16 cellular contexts compared by ENCODE assay signal in genomic region chr3:56144792-56145191, GRCh38.
"Had no signal": no experiment of that assay in that cellular context is flagged by ENCODE, and none has a peak within 500 bp of the region (broad histone marks: within the 10 kb centered on the region; RNA-seq: fewer than 3 reads in every experiment).

No MANE protein-coding gene starts in this region.

- DNase-seq: activated CD4-positive, alpha-beta T cell treated with anti-CD3 and anti-CD28 coated beads for 1 hour; activated CD4-positive, alpha-beta T cell treated with anti-CD3 and anti-CD28 coated beads, Interleukin-2, amount 50 U/mL, for 4 hours; activated naive CD4-positive, alpha-beta T cell treated with Interleukin-2 at 50 U/mL for 16 hours; aorta; islet precursor cell; mesenchymal stem cell; nucleus accumbens; posterior cingulate gyrus; retina; stimulated activated naive CD8-positive, alpha-beta T cell treated with anti-CD3 and anti-CD28 coated beads, Interleukin-15, Interleukin-2, amounts not matched to agents 100 U/mL and 50 U/mL, for 24 hours; T-helper 1 cell; upper lobe of left lung had no signal

- H3K4me3 Mint-ChIP-seq: activated T-helper 17 cell treated with anti-CD3 and anti-CD28 coated beads, Interleukin-2, amount 50 U/mL, for 72 hours; natural killer cell treated with Interleukin-12 subunit alpha and Interleukin-12 subunit beta and Interleukin-15 and Interleukin-18, amount 100 ng/mL, for 72 hours had no signal

- H3K4me3 ChIP-seq: smooth muscle cell, suprapubic skin, upper lobe of left lung had no signal

- H3K36me3 Mint-ChIP-seq: natural killer cell treated with Interleukin-12 subunit alpha and Interleukin-12 subunit beta and Interleukin-15 and Interleukin-18, amount 100 ng/mL, for 72 hours had no signal

- H3K9me3 Mint-ChIP-seq: activated T-helper 17 cell treated with anti-CD3 and anti-CD28 coated beads, Interleukin-2, amount 50 U/mL, for 72 hours had no signal

- H3K27ac Mint-ChIP-seq: activated T-helper 17 cell treated with anti-CD3 and anti-CD28 coated beads, Interleukin-2, amount 50 U/mL, for 72 hours; natural killer cell treated with Interleukin-12 subunit alpha and Interleukin-12 subunit beta and Interleukin-15 and Interleukin-18, amount 100 ng/mL, for 72 hours had no signal

- H3K27me3 Mint-ChIP-seq: natural killer cell treated with Interleukin-12 subunit alpha and Interleukin-12 subunit beta and Interleukin-15 and Interleukin-18, amount 100 ng/mL, for 72 hours had no signal

- H3K4me1 Mint-ChIP-seq: activated T-helper 17 cell treated with anti-CD3 and anti-CD28 coated beads, Interleukin-2, amount 50 U/mL, for 72 hours had no signal
